Comparison of ENCODE assay signal across 1 cellular context in genomic region chr9:121648799-121649198, GRCh38.
TF ChIP-seq lines count a peak whose summit lies in the region.

No MANE protein-coding gene starts in this region.

TF ChIP-seq in GM23338, 12 proteins besides CTCF, POLR2A, EP300 and RAD21 (continued from another document):
- TF ChIP-seq ZNF462 (CRISPR knock-in tag; IDR thresholded peaks at IDR 0.05), result no peak
- no peak for TF ChIP-seq REST (IDR thresholded peaks at IDR 0.05; ENCODE audit: unreplicated experiment)
- TF ChIP-seq EZH2 (IDR thresholded peaks at IDR 0.05; ENCODE audit: low read depth, unreplicated experiment), result no peak
